Comparison of ENCODE assay signal across 1 cellular context in the genomic region with DNA sequence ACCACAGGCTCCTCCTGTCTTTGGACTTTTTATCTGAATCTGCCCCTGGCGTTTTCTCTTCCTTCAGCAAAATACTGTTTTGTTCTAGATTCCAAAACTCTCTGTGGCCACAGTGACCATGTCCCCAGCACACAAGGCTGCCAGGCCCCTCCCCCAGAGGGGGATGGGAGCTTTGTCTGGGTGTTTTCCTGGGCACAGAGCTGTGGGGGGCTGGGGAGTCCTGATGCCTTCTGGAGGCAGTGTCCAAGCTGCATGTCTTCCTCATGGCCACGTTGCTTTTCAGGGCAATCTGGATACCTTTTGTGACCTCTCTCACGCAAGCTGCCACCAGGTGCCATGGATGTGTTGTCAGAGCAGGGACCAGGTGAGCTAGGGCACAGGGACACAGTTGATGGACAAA.
TF ChIP-seq lines count a peak whose summit lies in the region.

No MANE protein-coding gene starts in this region.

TF ChIP-seq in GM23338, 12 proteins besides CTCF, POLR2A, EP300 and RAD21:
- TF ChIP-seq, protein P1, sequence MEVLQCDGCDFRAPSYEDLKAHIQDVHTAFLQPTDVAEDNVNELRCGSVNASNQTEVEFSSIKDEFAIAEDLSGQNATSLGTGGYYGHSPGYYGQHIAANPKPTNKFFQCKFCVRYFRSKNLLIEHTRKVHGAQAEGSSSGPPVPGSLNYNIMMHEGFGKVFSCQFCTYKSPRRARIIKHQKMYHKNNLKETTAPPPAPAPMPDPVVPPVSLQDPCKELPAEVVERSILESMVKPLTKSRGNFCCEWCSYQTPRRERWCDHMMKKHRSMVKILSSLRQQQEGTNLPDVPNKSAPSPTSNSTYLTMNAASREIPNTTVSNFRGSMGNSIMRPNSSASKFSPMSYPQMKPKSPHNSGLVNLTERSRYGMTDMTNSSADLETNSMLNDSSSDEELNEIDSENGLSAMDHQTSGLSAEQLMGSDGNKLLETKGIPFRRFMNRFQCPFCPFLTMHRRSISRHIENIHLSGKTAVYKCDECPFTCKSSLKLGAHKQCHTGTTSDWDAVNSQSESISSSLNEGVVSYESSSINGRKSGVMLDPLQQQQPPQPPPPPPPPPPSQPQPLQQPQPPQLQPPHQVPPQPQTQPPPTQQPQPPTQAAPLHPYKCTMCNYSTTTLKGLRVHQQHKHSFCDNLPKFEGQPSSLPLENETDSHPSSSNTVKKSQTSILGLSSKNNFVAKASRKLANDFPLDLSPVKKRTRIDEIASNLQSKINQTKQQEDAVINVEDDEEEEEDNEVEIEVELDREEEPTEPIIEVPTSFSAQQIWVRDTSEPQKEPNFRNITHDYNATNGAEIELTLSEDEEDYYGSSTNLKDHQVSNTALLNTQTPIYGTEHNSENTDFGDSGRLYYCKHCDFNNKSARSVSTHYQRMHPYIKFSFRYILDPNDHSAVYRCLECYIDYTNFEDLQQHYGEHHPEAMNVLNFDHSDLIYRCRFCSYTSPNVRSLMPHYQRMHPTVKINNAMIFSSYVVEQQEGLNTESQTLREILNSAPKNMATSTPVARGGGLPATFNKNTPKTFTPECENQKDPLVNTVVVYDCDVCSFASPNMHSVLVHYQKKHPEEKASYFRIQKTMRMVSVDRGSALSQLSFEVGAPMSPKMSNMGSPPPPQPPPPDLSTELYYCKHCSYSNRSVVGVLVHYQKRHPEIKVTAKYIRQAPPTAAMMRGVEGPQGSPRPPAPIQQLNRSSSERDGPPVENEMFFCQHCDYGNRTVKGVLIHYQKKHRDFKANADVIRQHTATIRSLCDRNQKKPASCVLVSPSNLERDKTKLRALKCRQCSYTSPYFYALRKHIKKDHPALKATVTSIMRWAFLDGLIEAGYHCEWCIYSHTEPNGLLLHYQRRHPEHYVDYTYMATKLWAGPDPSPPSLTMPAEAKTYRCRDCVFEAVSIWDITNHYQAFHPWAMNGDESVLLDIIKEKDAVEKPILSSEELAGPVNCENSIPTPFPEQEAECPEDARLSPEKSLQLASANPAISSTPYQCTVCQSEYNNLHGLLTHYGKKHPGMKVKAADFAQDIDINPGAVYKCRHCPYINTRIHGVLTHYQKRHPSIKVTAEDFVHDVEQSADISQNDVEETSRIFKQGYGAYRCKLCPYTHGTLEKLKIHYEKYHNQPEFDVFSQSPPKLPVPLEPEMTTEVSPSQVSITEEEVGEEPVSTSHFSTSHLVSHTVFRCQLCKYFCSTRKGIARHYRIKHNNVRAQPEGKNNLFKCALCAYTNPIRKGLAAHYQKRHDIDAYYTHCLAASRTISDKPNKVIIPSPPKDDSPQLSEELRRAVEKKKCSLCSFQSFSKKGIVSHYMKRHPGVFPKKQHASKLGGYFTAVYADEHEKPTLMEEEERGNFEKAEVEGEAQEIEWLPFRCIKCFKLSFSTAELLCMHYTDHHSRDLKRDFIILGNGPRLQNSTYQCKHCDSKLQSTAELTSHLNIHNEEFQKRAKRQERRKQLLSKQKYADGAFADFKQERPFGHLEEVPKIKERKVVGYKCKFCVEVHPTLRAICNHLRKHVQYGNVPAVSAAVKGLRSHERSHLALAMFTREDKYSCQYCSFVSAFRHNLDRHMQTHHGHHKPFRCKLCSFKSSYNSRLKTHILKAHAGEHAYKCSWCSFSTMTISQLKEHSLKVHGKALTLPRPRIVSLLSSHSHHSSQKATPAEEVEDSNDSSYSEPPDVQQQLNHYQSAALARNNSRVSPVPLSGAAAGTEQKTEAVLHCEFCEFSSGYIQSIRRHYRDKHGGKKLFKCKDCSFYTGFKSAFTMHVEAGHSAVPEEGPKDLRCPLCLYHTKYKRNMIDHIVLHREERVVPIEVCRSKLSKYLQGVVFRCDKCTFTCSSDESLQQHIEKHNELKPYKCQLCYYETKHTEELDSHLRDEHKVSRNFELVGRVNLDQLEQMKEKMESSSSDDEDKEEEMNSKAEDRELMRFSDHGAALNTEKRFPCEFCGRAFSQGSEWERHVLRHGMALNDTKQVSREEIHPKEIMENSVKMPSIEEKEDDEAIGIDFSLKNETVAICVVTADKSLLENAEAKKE (CRISPR knock-in tag; IDR thresholded peaks at IDR 0.05) = no peak
- TF ChIP-seq POLR2AphosphoS5 (IDR thresholded peaks at IDR 0.05; ENCODE audit: low read depth) (no peak), JUNB (IDR thresholded peaks at IDR 0.05; ENCODE audit: unreplicated experiment) (no peak), NANOG (IDR thresholded peaks at IDR 0.05; ENCODE audit: borderline replicate concordance) (no peak), STAT1 (IDR thresholded peaks at IDR 0.05; ENCODE audit: unreplicated experiment) (no peak), EZH2 (IDR thresholded peaks at IDR 0.05; ENCODE audit: low read depth, unreplicated experiment) (no peak), ETS1 (IDR thresholded peaks at IDR 0.05) (no peak), ZNF114 (CRISPR knock-in tag; IDR thresholded peaks at IDR 0.05) (no peak), EZH2phosphoT487 (IDR thresholded peaks at IDR 0.05; ENCODE audit: unreplicated experiment) (no peak), CREB1 (CRISPR knock-in tag; IDR thresholded peaks at IDR 0.05; ENCODE audit: low read depth) (no peak), ZNF331 (CRISPR knock-in tag; IDR thresholded peaks at IDR 0.05; ENCODE audit: low read depth) (no peak)
- TF ChIP-seq, protein P2, sequence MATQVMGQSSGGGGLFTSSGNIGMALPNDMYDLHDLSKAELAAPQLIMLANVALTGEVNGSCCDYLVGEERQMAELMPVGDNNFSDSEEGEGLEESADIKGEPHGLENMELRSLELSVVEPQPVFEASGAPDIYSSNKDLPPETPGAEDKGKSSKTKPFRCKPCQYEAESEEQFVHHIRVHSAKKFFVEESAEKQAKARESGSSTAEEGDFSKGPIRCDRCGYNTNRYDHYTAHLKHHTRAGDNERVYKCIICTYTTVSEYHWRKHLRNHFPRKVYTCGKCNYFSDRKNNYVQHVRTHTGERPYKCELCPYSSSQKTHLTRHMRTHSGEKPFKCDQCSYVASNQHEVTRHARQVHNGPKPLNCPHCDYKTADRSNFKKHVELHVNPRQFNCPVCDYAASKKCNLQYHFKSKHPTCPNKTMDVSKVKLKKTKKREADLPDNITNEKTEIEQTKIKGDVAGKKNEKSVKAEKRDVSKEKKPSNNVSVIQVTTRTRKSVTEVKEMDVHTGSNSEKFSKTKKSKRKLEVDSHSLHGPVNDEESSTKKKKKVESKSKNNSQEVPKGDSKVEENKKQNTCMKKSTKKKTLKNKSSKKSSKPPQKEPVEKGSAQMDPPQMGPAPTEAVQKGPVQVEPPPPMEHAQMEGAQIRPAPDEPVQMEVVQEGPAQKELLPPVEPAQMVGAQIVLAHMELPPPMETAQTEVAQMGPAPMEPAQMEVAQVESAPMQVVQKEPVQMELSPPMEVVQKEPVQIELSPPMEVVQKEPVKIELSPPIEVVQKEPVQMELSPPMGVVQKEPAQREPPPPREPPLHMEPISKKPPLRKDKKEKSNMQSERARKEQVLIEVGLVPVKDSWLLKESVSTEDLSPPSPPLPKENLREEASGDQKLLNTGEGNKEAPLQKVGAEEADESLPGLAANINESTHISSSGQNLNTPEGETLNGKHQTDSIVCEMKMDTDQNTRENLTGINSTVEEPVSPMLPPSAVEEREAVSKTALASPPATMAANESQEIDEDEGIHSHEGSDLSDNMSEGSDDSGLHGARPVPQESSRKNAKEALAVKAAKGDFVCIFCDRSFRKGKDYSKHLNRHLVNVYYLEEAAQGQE (IDR thresholded peaks at IDR 0.05; ENCODE audit: unreplicated experiment) = no peak
